In the genomic region with DNA sequence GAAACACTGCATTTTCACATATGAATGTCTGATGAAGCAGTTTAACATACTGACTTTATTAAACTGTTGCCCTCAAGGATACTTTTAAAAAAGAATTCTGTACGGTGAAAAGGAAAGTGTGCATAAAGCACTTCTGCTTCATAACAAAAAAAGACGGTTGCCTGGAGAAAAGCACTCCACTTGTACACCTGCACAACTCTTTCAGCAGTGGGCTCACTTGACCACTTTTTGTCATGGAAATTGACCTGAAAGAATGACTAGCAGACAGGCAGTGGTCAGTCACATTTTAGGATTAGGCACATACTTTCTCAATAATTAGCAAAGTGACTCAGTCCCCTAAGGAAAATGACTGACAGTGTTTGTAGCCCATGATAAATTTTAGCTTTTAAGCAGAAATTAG, we compare ENCODE assay signal across 29 cellular contexts.
"Had no signal": no experiment of that assay in that cellular context is flagged by ENCODE, and none has a peak within 500 bp of the region (broad histone marks: within the 10 kb centered on the region; RNA-seq: fewer than 3 reads in every experiment).

No MANE protein-coding gene starts in this region.

- ATAC-seq: activated CD8-positive, alpha-beta T cell treated with anti-CD3 and anti-CD28 coated beads for 36 hours; activated T-cell treated with anti-CD3 and anti-CD28 coated beads, Interleukin-2, amount 50 U/mL, for 72 hours; K562; Panc1; Right ventricle myocardium inferior had no signal

- H3K4me3 ChIP-seq: K562, SK-N-MC had no signal

- H3K4me3 Mint-ChIP-seq: activated CD8-positive, alpha-beta T cell treated with anti-CD3 and anti-CD28 coated beads for 36 hours; activated naive CD4-positive, alpha-beta T cell treated with anti-CD3 and anti-CD28 coated beads, Interleukin-2, amount 10 ng/mL, durations not matched to agents 7 days and 5 days; activated naive CD8-positive, alpha-beta T cell treated with anti-CD3 and anti-CD28 coated beads for 36 hours; activated T-cell treated with anti-CD3 and anti-CD28 coated beads, Interleukin-2, amount 50 U/mL, for 72 hours had no signal

- H3K27ac ChIP-seq: SK-N-MC, WERI-Rb-1 had no signal

- H3K27me3 Mint-ChIP-seq: activated CD8-positive, alpha-beta T cell treated with anti-CD3 and anti-CD28 coated beads for 36 hours; activated naive CD4-positive, alpha-beta T cell treated with anti-CD3 and anti-CD28 coated beads, Interleukin-2, amount 10 ng/mL, durations not matched to agents 7 days and 5 days; activated naive CD8-positive, alpha-beta T cell treated with anti-CD3 and anti-CD28 coated beads for 36 hours had no signal

- DNase-seq: activated CD4-positive, alpha-beta T cell treated with anti-CD3 and anti-CD28 coated beads for 4 hours; activated CD8-positive, alpha-beta memory T cell treated with anti-CD3 and anti-CD28 coated beads, Interleukin-2, amount 50 U/mL, for 4 hours; activated CD8-positive, alpha-beta T cell treated with anti-CD3 and anti-CD28 coated beads for 36 hours; activated gamma-delta T cell treated with Interleukin-2 at 50 U/mL for 16 hours; activated naive CD4-positive, alpha-beta T cell treated with anti-CD3 and anti-CD28 coated beads, Interleukin-2, amount 10 ng/mL, durations not matched to agents 7 days and 5 days; activated naive CD8-positive, alpha-beta T cell treated with anti-CD3 and anti-CD28 coated beads for 36 hours; activated T-cell treated with anti-CD3 and anti-CD28 coated beads, Interleukin-2, amount 50 U/mL, for 72 hours; anterior cingulate cortex; caudate nucleus; Karpas-422; MM.1S; NCI-H1105; NCI-H146; NCI-H187 treated with DMSO at 0.1 percent for 48 hours; NCI-H2081 treated with DMSO at 0.1 percent for 48 hours; NCI-H2227 treated with DMSO at 0.1 percent for 48 hours; NCI-H446 treated with DMSO at 0.1 percent for 48 hours; NCI-H524 treated with DMSO at 0.1 percent for 48 hours; NCI-H748 treated with DMSO at 0.1 percent for 48 hours; NK-92 treated with Interleukin-12 subunit alpha and Interleukin-12 subunit beta, amount 100 ng/mL, for 24 hours; OCI-M1; RPMI8226; T-helper 1 cell; WERI-Rb-1 had no signal

- H3K9me3 Mint-ChIP-seq: activated CD8-positive, alpha-beta T cell treated with anti-CD3 and anti-CD28 coated beads for 36 hours; activated naive CD4-positive, alpha-beta T cell treated with anti-CD3 and anti-CD28 coated beads, Interleukin-2, amount 10 ng/mL, durations not matched to agents 7 days and 5 days; activated naive CD8-positive, alpha-beta T cell treated with anti-CD3 and anti-CD28 coated beads for 36 hours; activated T-cell treated with anti-CD3 and anti-CD28 coated beads, Interleukin-2, amount 50 U/mL, for 72 hours; activated T-helper 2 cell treated with anti-CD3 and anti-CD28 coated beads, Interferon-gamma antibody, Interleukin-2, Interleukin-4, amounts not matched to agents 10 μg/mL and 5 μg/mL and 100 μg/mL, durations not matched to agents 14 hours and 24 hours and 36 hours had no signal

- H3K27ac Mint-ChIP-seq: activated CD8-positive, alpha-beta T cell treated with anti-CD3 and anti-CD28 coated beads for 36 hours; activated naive CD4-positive, alpha-beta T cell treated with anti-CD3 and anti-CD28 coated beads, Interleukin-2, amount 10 ng/mL, durations not matched to agents 7 days and 5 days; activated naive CD8-positive, alpha-beta T cell treated with anti-CD3 and anti-CD28 coated beads for 36 hours; activated T-cell treated with anti-CD3 and anti-CD28 coated beads, Interleukin-2, amount 50 U/mL, for 72 hours; activated T-helper 2 cell treated with anti-CD3 and anti-CD28 coated beads, Interferon-gamma antibody, Interleukin-2, Interleukin-4, amounts not matched to agents 10 μg/mL and 5 μg/mL and 100 μg/mL, durations not matched to agents 14 hours and 24 hours and 36 hours had no signal

- H3K36me3 ChIP-seq: WERI-Rb-1 had no signal

- H3K36me3 Mint-ChIP-seq: activated naive CD4-positive, alpha-beta T cell treated with anti-CD3 and anti-CD28 coated beads, Interleukin-2, amount 10 ng/mL, durations not matched to agents 7 days and 5 days had no signal
